In the genomic region with DNA sequence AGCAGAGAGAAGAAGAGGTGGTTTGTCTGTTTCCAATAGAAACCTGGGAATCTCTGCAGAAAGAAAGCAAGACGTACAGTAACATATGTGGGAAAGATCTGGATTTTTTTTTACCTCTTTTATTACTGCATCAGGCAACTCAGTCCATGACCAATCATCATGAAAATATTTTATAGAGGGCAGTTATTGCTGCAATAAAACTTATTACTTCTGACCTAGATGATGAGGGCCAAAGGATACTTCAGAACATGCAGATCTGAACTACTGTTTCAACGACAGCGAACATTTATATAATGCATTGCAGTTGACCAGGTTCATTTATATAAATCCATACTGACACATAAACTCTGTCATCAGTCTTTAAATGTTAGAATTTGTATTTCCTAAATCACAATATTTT, we compare ENCODE assay signal across 33 cellular contexts.
"Had no signal": no experiment of that assay in that cellular context is flagged by ENCODE, and none has a peak within 500 bp of the region (broad histone marks: within the 10 kb centered on the region; RNA-seq: fewer than 3 reads in every experiment).

No MANE protein-coding gene starts in this region.

- H3K9me3 ChIP-seq: adrenal gland, body of pancreas, esophagus muscularis mucosa, gastrocnemius medialis, heart left ventricle had no signal

- H3K4me1 ChIP-seq: adrenal gland, body of pancreas, foreskin keratinocyte, gastrocnemius medialis, heart left ventricle had no signal

- H3K27me3 Mint-ChIP-seq: activated naive CD4-positive, alpha-beta T cell treated with anti-CD3 and anti-CD28 coated beads, Interleukin-2, amount 50 U/mL, for 24 hours; activated naive CD8-positive, alpha-beta T cell treated with anti-CD3 and anti-CD28 coated beads for 36 hours; activated naive CD8-positive, alpha-beta T cell treated with anti-CD3 and anti-CD28 coated beads, Interleukin-2, amount 50 U/mL, for 24 hours had no signal

- H3K27ac ChIP-seq: adrenal gland, body of pancreas, esophagus muscularis mucosa, foreskin keratinocyte, gastrocnemius medialis, heart left ventricle had no signal

- H3K27me3 ChIP-seq: body of pancreas, esophagus muscularis mucosa, gastrocnemius medialis had no signal

- H3K36me3 ChIP-seq: adrenal gland, esophagus muscularis mucosa, gastrocnemius medialis, heart left ventricle had no signal

- H3K9me3 Mint-ChIP-seq: activated CD4-positive, alpha-beta memory T cell treated with anti-CD3 and anti-CD28 coated beads for 36 hours; activated CD4-positive, alpha-beta T cell treated with anti-CD3 and anti-CD28 coated beads, Interleukin-2, amount 10 ng/mL, durations not matched to agents 24 days and 14 days; activated naive CD4-positive, alpha-beta T cell treated with anti-CD3 and anti-CD28 coated beads, Interleukin-2, amount 50 U/mL, for 24 hours; activated naive CD8-positive, alpha-beta T cell treated with anti-CD3 and anti-CD28 coated beads for 36 hours; activated naive CD8-positive, alpha-beta T cell treated with anti-CD3 and anti-CD28 coated beads, Interleukin-2, amount 50 U/mL, for 24 hours; activated T-cell treated with anti-CD3 and anti-CD28 coated beads, Interleukin-2, amount 50 U/mL, for 24 hours; T-helper 2 cell treated with Interferon-gamma antibody and Interleukin-4, amounts not matched to agents 5 μg/mL and 100 μg/mL, for 36 hours had no signal

- H3K4me3 ChIP-seq: adrenal gland, body of pancreas, esophagus muscularis mucosa, gastrocnemius medialis, heart left ventricle had no signal

- H3K4me3 Mint-ChIP-seq: activated CD4-positive, alpha-beta memory T cell treated with anti-CD3 and anti-CD28 coated beads for 36 hours; activated CD4-positive, alpha-beta T cell treated with anti-CD3 and anti-CD28 coated beads for 36 hours; activated CD4-positive, alpha-beta T cell treated with anti-CD3 and anti-CD28 coated beads, Interleukin-2, amount 10 ng/mL, durations not matched to agents 24 days and 14 days; activated naive CD4-positive, alpha-beta T cell treated with anti-CD3 and anti-CD28 coated beads, Interleukin-2, amount 50 U/mL, for 24 hours; activated naive CD8-positive, alpha-beta T cell treated with anti-CD3 and anti-CD28 coated beads for 36 hours; activated naive CD8-positive, alpha-beta T cell treated with anti-CD3 and anti-CD28 coated beads, Interleukin-2, amount 50 U/mL, for 24 hours; activated T-cell treated with anti-CD3 and anti-CD28 coated beads, Interleukin-2, amount 50 U/mL, for 24 hours; activated T-cell treated with anti-CD3 and anti-CD28 coated beads, Interleukin-2, amount 50 U/mL, for 72 hours; effector memory CD8-positive, alpha-beta T cell; T-helper 17 cell; T-helper 2 cell treated with Interferon-gamma antibody and Interleukin-4, amounts not matched to agents 5 μg/mL and 100 μg/mL, for 36 hours had no signal

- DNase-seq: activated CD4-positive, alpha-beta memory T cell treated with anti-CD3 and anti-CD28 coated beads for 36 hours; activated CD4-positive, alpha-beta T cell treated with anti-CD3 and anti-CD28 coated beads for 36 hours; activated CD4-positive, alpha-beta T cell treated with anti-CD3 and anti-CD28 coated beads, Interleukin-2, amount 10 ng/mL, durations not matched to agents 24 days and 14 days; activated CD4-positive, CD25-positive, alpha-beta regulatory T cell; activated CD4-positive, CD25-positive, alpha-beta regulatory T cell treated with anti-CD3 and anti-CD28 coated beads, Interleukin-2, amount 50 U/mL, for 72 hours; activated CD8-positive, alpha-beta memory T cell treated with anti-CD3 and anti-CD28 coated beads, Interleukin-2, amount 50 U/mL, for 48 hours; activated gamma-delta T cell treated with Interleukin-2 at 50 U/mL for 16 hours; activated naive CD4-positive, alpha-beta T cell treated with Interleukin-2 at 50 U/mL for 16 hours; activated naive CD8-positive, alpha-beta T cell treated with anti-CD3 and anti-CD28 coated beads for 36 hours; activated naive CD8-positive, alpha-beta T cell treated with anti-CD3 and anti-CD28 coated beads, Interleukin-2, amount 50 U/mL, for 24 hours; activated T-cell treated with anti-CD3 and anti-CD28 coated beads for 4 hours; activated T-cell treated with anti-CD3 and anti-CD28 coated beads, Interleukin-2, amount 50 U/mL, for 24 hours; activated T-cell treated with anti-CD3 and anti-CD28 coated beads, Interleukin-2, amount 50 U/mL, for 72 hours; adrenal gland; amygdala; aorta; body of pancreas; caudate nucleus; cortex of kidney; dermis blood vessel endothelial cell; effector CD4-positive, alpha-beta T cell; effector memory CD8-positive, alpha-beta T cell; erythroblast; foreskin keratinocyte; gastrocnemius medialis; glutamatergic neuron; heart left ventricle; T-helper 1 cell; T-helper 17 cell; T1000 had no signal

- H3K27ac Mint-ChIP-seq: activated CD4-positive, alpha-beta memory T cell treated with anti-CD3 and anti-CD28 coated beads for 36 hours; activated CD4-positive, alpha-beta T cell treated with anti-CD3 and anti-CD28 coated beads for 36 hours; activated CD4-positive, alpha-beta T cell treated with anti-CD3 and anti-CD28 coated beads, Interleukin-2, amount 10 ng/mL, durations not matched to agents 24 days and 14 days; activated naive CD4-positive, alpha-beta T cell treated with anti-CD3 and anti-CD28 coated beads, Interleukin-2, amount 50 U/mL, for 24 hours; activated naive CD8-positive, alpha-beta T cell treated with anti-CD3 and anti-CD28 coated beads for 36 hours; activated naive CD8-positive, alpha-beta T cell treated with anti-CD3 and anti-CD28 coated beads, Interleukin-2, amount 50 U/mL, for 24 hours; activated T-cell treated with anti-CD3 and anti-CD28 coated beads, Interleukin-2, amount 50 U/mL, for 24 hours; activated T-cell treated with anti-CD3 and anti-CD28 coated beads, Interleukin-2, amount 50 U/mL, for 72 hours; effector memory CD8-positive, alpha-beta T cell; T-helper 17 cell; T-helper 2 cell treated with Interferon-gamma antibody and Interleukin-4, amounts not matched to agents 5 μg/mL and 100 μg/mL, for 36 hours had no signal

- H3K36me3 Mint-ChIP-seq: activated CD4-positive, alpha-beta memory T cell treated with anti-CD3 and anti-CD28 coated beads for 36 hours; activated naive CD4-positive, alpha-beta T cell treated with anti-CD3 and anti-CD28 coated beads, Interleukin-2, amount 50 U/mL, for 24 hours; activated naive CD8-positive, alpha-beta T cell treated with anti-CD3 and anti-CD28 coated beads for 36 hours had no signal

- ATAC-seq: activated CD4-positive, alpha-beta T cell treated with anti-CD3 and anti-CD28 coated beads for 36 hours; activated naive CD8-positive, alpha-beta T cell treated with anti-CD3 and anti-CD28 coated beads, Interleukin-2, amount 50 U/mL, for 24 hours; activated T-cell treated with anti-CD3 and anti-CD28 coated beads, Interleukin-2, amount 50 U/mL, for 72 hours; body of pancreas; effector memory CD8-positive, alpha-beta T cell; foreskin keratinocyte; gastrocnemius medialis; heart left ventricle; T-helper 17 cell had no signal
